In the genomic region with DNA sequence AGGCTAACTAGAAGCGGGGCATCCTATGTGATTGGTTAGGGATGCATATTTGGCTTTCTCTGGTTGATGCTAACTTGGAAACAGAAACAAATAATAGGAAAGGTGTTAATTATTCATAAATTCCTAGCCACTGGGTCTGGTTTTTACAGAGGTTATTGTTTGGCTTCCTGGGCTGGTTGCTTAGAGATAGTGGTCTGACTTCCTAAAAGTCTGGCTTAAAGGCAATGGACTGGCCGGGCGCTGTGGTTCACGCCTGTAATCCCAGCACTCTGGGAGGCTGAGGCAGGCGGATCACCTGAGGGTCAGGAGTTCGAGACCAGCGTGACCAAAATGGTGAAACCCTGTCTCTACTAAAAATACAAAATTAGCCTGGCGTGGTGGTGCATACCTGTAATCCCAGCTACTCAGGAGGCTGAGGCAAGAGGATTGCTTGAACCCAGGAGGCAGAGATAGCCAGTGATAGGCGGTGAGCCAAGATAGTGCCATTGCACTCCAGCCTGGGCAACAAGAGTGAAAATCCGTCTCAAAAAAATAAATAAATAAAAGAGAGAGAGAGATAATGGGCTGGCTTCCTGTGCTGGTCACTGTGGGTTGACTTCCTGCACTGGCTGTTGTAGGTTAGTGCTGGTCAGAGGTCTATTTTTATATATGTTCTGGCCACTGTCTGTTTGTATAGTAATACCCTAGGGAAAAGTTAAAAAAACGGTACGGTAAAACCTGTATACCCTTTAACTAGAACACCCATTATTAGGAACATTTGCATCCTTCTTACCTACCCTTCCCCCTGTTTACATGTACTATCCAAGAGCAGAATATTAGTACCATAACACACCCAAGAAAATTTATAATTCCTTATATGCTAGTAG, we compare ENCODE assay signal across 19 cellular contexts. TPM values are rescaled to one million over a fixed set of nuclear protein-coding genes. Genes with fewer than 3 reads are reported as not detected.
DNase-seq lines count a peak whose midpoint lies in the region; ATAC-seq and FAIRE-seq lines count a peak whose summit lies in the region.
"Had no signal": no experiment of that assay in that cellular context is flagged by ENCODE, and none has a peak within 500 bp of the region (broad histone marks: within the 10 kb centered on the region; RNA-seq: fewer than 3 reads in every experiment).

No MANE protein-coding gene starts in this region.

- FAIRE-seq in urothelium cell line (lab: Jason Lieb, UNC) = no peak

- H3K9me3 Mint-ChIP-seq in activated T-helper 17 cell treated with anti-CD3 and anti-CD28 coated beads, Interleukin-2, amount 50 U/mL, for 72 hours = no peaks in the 10 kb centered on the region

- H3K4me3 Mint-ChIP-seq in activated T-helper 17 cell treated with anti-CD3 and anti-CD28 coated beads, Interleukin-2, amount 50 U/mL, for 72 hours = no peak overlapping the region
- H3K4me3 Mint-ChIP-seq: activated CD8-positive, alpha-beta memory T cell treated with anti-CD3 and anti-CD28 coated beads, Interleukin-2, amount 10 ng/mL, durations not matched to agents 7 days and 5 days had no signal

- DNase-seq in AG20443 (ENCODE audit: low spot score) (no peak), NCI-H1436 treated with DMSO at 0.1 percent for 48 hours (lab: John Stamatoyannopoulos, UW) (no peak), germinal center (ENCODE audit: low spot score) (no peak), urothelium cell line (ENCODE audit: low spot score) (no peak)
- DNase-seq: activated CD4-positive, CD25-positive, alpha-beta regulatory T cell; activated CD8-positive, alpha-beta memory T cell treated with anti-CD3 and anti-CD28 coated beads, Interleukin-2, amount 10 ng/mL, durations not matched to agents 7 days and 5 days; activated naive CD4-positive, alpha-beta T cell treated with Interleukin-2 at 50 U/mL for 16 hours; BE2C; brain microvascular endothelial cell; effector CD4-positive, alpha-beta T cell; NCI-H2081; NCI-H526; Peyer's patch; stomach had no signal

- H3K27ac Mint-ChIP-seq in activated T-helper 17 cell treated with anti-CD3 and anti-CD28 coated beads, Interleukin-2, amount 50 U/mL, for 72 hours = peak overlapping the region; percentile 56
- H3K27ac Mint-ChIP-seq: activated CD8-positive, alpha-beta memory T cell treated with anti-CD3 and anti-CD28 coated beads, Interleukin-2, amount 10 ng/mL, durations not matched to agents 7 days and 5 days had no signal

- H3K36me3 Mint-ChIP-seq in activated T-helper 17 cell treated with anti-CD3 and anti-CD28 coated beads, Interleukin-2, amount 50 U/mL, for 72 hours (ENCODE audit: low read depth) = no peaks in the 10 kb centered on the region

- peaks cover 13% of the 10 kb centered on the region for H3K4me1 Mint-ChIP-seq in activated T-helper 17 cell treated with anti-CD3 and anti-CD28 coated beads, Interleukin-2, amount 50 U/mL, for 72 hours

- peaks cover under 1% of the 10 kb centered on the region for H3K27me3 Mint-ChIP-seq in activated T-helper 17 cell treated with anti-CD3 and anti-CD28 coated beads, Interleukin-2, amount 50 U/mL, for 72 hours

- peak; percentile 41 for ATAC-seq in GM18517 (IDR thresholded peaks at IDR 0.05; ENCODE audit: unreplicated experiment)
- peak; percentile 43 for ATAC-seq in GM21423 (IDR thresholded peaks at IDR 0.05; ENCODE audit: unreplicated experiment)
- peak; percentile 32 for ATAC-seq in HG03196 (IDR thresholded peaks at IDR 0.05; ENCODE audit: unreplicated experiment)
- ATAC-seq in activated T-helper 17 cell treated with anti-CD3 and anti-CD28 coated beads, Interleukin-2, amount 50 U/mL, for 72 hours (replicated peaks) = no peak
- ATAC-seq: activated CD8-positive, alpha-beta memory T cell treated with anti-CD3 and anti-CD28 coated beads, Interleukin-2, amount 10 ng/mL, durations not matched to agents 7 days and 5 days; left lobe of liver had no signal

RNA-seq across cellular contexts. Expression of a gene that starts 24.1 kb away (rescaled TPM):
- total RNA-seq in activated T-helper 17 cell treated with anti-CD3 and anti-CD28 coated beads, Interleukin-2, amount 50 U/mL, for 72 hours = not detected
- total RNA-seq: activated CD8-positive, alpha-beta memory T cell treated with anti-CD3 and anti-CD28 coated beads, Interleukin-2, amount 10 ng/mL, durations not matched to agents 7 days and 5 days; left lobe of liver; Peyer's patch; stomach had no signal

RNA-seq across cellular contexts. Expression of a gene that starts 26.2 kb away (rescaled TPM):
- not detected for total RNA-seq in activated T-helper 17 cell treated with anti-CD3 and anti-CD28 coated beads, Interleukin-2, amount 50 U/mL, for 72 hours
- total RNA-seq: activated CD8-positive, alpha-beta memory T cell treated with anti-CD3 and anti-CD28 coated beads, Interleukin-2, amount 10 ng/mL, durations not matched to agents 7 days and 5 days; left lobe of liver; Peyer's patch; stomach had no signal

RNA-seq across cellular contexts. Expression of a gene that starts 29.6 kb away (rescaled TPM):
- not detected for total RNA-seq in activated T-helper 17 cell treated with anti-CD3 and anti-CD28 coated beads, Interleukin-2, amount 50 U/mL, for 72 hours
- total RNA-seq: activated CD8-positive, alpha-beta memory T cell treated with anti-CD3 and anti-CD28 coated beads, Interleukin-2, amount 10 ng/mL, durations not matched to agents 7 days and 5 days; left lobe of liver; Peyer's patch; stomach had no signal

RNA-seq across cellular contexts. Expression of a gene that starts 56.5 kb away (rescaled TPM):
- not detected for total RNA-seq in activated T-helper 17 cell treated with anti-CD3 and anti-CD28 coated beads, Interleukin-2, amount 50 U/mL, for 72 hours
- total RNA-seq: activated CD8-positive, alpha-beta memory T cell treated with anti-CD3 and anti-CD28 coated beads, Interleukin-2, amount 10 ng/mL, durations not matched to agents 7 days and 5 days; left lobe of liver; Peyer's patch; stomach had no signal
